8 cellular contexts compared by ENCODE assay signal in genomic region chr1:96966536-96967138, GRCh38.
DNase-seq lines count a peak whose midpoint lies in the region; ATAC-seq and FAIRE-seq lines count a peak whose summit lies in the region.

No MANE protein-coding gene starts in this region.

- ATAC-seq in HG03378 (IDR thresholded peaks at IDR 0.05; ENCODE audit: unreplicated experiment): peak; percentile 95

- no peak overlapping the region for H3K18ac ChIP-seq in mesenchymal stem cell (ENCODE audit: low read depth in 1 of 2, low read length in 2 of 2)

- H2AFZ ChIP-seq in mesenchymal stem cell (ENCODE audit: low read depth, low read length): no peak overlapping the region

- WGBS in mesenchymal stem cell: 65% methylated on average over 14 of the region's 15 CpGs

- no peak overlapping the region for H3K27ac Mint-ChIP-seq in CD4-positive, alpha-beta memory T cell
- H3K27ac Mint-ChIP-seq in activated CD4-positive, alpha-beta memory T cell treated with anti-CD3 and anti-CD28 coated beads for 36 hours: no peak overlapping the region

- no peak overlapping the region for H2BK15ac ChIP-seq in mesenchymal stem cell (ENCODE audit: low read depth, poor library complexity, severe bottlenecking)

- no peak overlapping the region for H4K91ac ChIP-seq in mesenchymal stem cell (ENCODE audit: low read length)

- H3K9me3 Mint-ChIP-seq in CD4-positive, alpha-beta memory T cell: peaks cover 0 to 2% (median 0%) of the 10 kb centered on the region in 8 donors
- H3K9me3 Mint-ChIP-seq in activated CD4-positive, alpha-beta memory T cell treated with anti-CD3 and anti-CD28 coated beads for 36 hours: no peaks in the 10 kb centered on the region

- H3K27ac ChIP-seq in CD4-positive, alpha-beta memory T cell (ENCODE audit: low read depth, low read length): no peak overlapping the region
- H3K27ac ChIP-seq in effector memory CD4-positive, alpha-beta T cell (ENCODE audit: insufficient read depth, low read length, poor library complexity, severe bottlenecking): no peak overlapping the region
- peak overlapping the region; percentile 51 for H3K27ac ChIP-seq in mesenchymal stem cell (ENCODE audit: low read length, poor library complexity, severe bottlenecking)

- no peaks in the 10 kb centered on the region for H3K79me1 ChIP-seq in mesenchymal stem cell (replicated peaks; ENCODE audit: low read length, poor library complexity, severe bottlenecking)

- no peaks in the 10 kb centered on the region for H3K27me3 ChIP-seq in CD4-positive, alpha-beta memory T cell (ENCODE audit: insufficient read depth, low read length)
- no peaks in the 10 kb centered on the region for H3K27me3 ChIP-seq in effector memory CD4-positive, alpha-beta T cell (replicated peaks; ENCODE audit: control insufficient read depth, insufficient read depth, low read length, poor library complexity, severe bottlenecking)
- no peaks in the 10 kb centered on the region for H3K27me3 ChIP-seq in mesenchymal stem cell (ENCODE audit: control insufficient read depth in 1 of 2, insufficient read depth in 1 of 2, low read length in 2 of 2)

- peaks cover 10 to 35% of the 10 kb centered on the region in 2 donors for H3K27me3 Mint-ChIP-seq in CD4-positive, alpha-beta memory T cell
- H3K27me3 Mint-ChIP-seq in activated CD4-positive, alpha-beta memory T cell treated with anti-CD3 and anti-CD28 coated beads for 36 hours: peaks cover 19% of the 10 kb centered on the region

- no peaks in the 10 kb centered on the region for H3K36me3 Mint-ChIP-seq in CD4-positive, alpha-beta memory T cell
- no peaks in the 10 kb centered on the region for H3K36me3 Mint-ChIP-seq in activated CD4-positive, alpha-beta memory T cell treated with anti-CD3 and anti-CD28 coated beads for 36 hours

- H2BK12ac ChIP-seq in mesenchymal stem cell (ENCODE audit: low read length in 2 of 2): no peak overlapping the region

- H2AK5ac ChIP-seq in mesenchymal stem cell (ENCODE audit: low read length, severe bottlenecking): no peak overlapping the region

- no peaks in the 10 kb centered on the region for H3K9me3 ChIP-seq in CD4-positive, alpha-beta memory T cell (ENCODE audit: control insufficient read depth in 1 of 2, low read length in 2 of 2)
- no peaks in the 10 kb centered on the region for H3K9me3 ChIP-seq in effector memory CD4-positive, alpha-beta T cell (ENCODE audit: control insufficient read depth, low read length)
- no peaks in the 10 kb centered on the region for H3K9me3 ChIP-seq in mesenchymal stem cell (ENCODE audit: control insufficient read depth, low read length)

- H3K14ac ChIP-seq in mesenchymal stem cell (ENCODE audit: low read length in 2 of 2): no peak overlapping the region

- FAIRE-seq in GM19239 (lab: Jason Lieb, UNC): peak; percentile 28

- no peak overlapping the region for H3K4ac ChIP-seq in mesenchymal stem cell (ENCODE audit: low read depth in 1 of 2, low read length in 2 of 2)

- no peak overlapping the region for H2BK120ac ChIP-seq in mesenchymal stem cell (ENCODE audit: low read depth, low read length)

- H3K4me1 Mint-ChIP-seq in CD4-positive, alpha-beta memory T cell: no peaks in the 10 kb centered on the region
- H3K4me1 Mint-ChIP-seq in activated CD4-positive, alpha-beta memory T cell treated with anti-CD3 and anti-CD28 coated beads for 36 hours (ENCODE audit: low read depth): no peaks in the 10 kb centered on the region

- intact Hi-C loops in CD4-positive, alpha-beta memory T cell (cut with micrococcal nuclease): loop anchor here (1.0 to 10.0 kb wide), 3 partner anchors 698 to 1085 kb away; no protein-coding TSS in a partner anchor
- intact Hi-C loops in activated CD4-positive, alpha-beta memory T cell treated with anti-CD3 and anti-CD28 coated beads for 36 hours (cut with micrococcal nuclease): loop anchor here (1.0 to 10.0 kb wide), 4 partner anchors 558 to 1501 kb away; no protein-coding TSS in a partner anchor

- H2BK5ac ChIP-seq in mesenchymal stem cell (ENCODE audit: low read depth, low read length, poor library complexity, severe bottlenecking): no peak overlapping the region

- no peak overlapping the region for H3K4me3 ChIP-seq in CD4-positive, alpha-beta memory T cell (ENCODE audit: low read length in 2 of 2)
- H3K4me3 ChIP-seq in effector memory CD4-positive, alpha-beta T cell (ENCODE audit: insufficient read depth, low read depth, low read length, poor library complexity, severe bottlenecking): no peak overlapping the region
- H3K4me3 ChIP-seq in mesenchymal stem cell (ENCODE audit: insufficient read depth in 1 of 2, low read depth in 1 of 2, low read length in 2 of 2): no peak overlapping the region

- no peaks in the 10 kb centered on the region for H3K36me3 ChIP-seq in CD4-positive, alpha-beta memory T cell (ENCODE audit: insufficient read depth, low read length)
- no peaks in the 10 kb centered on the region for H3K36me3 ChIP-seq in effector memory CD4-positive, alpha-beta T cell (ENCODE audit: control insufficient read depth, insufficient read depth, low read length)
- H3K36me3 ChIP-seq in mesenchymal stem cell (ENCODE audit: control insufficient read depth in 1 of 2, insufficient read depth in 2 of 2, low read depth in 1 of 2, low read length in 2 of 2): no peaks in the 10 kb centered on the region

- H4K8ac ChIP-seq in mesenchymal stem cell (ENCODE audit: low read length): no peak overlapping the region

- peak; percentile 57 to 70 (median 64) for DNase-seq in CD4-positive, alpha-beta memory T cell
- DNase-seq in GM19239 (ENCODE audit: insufficient read length, low spot score): peak; percentile 10
- peak; percentile 64 for DNase-seq in NCI-H69 (lab: John Stamatoyannopoulos, UW)
- peak; percentile 79 for DNase-seq in activated CD4-positive, alpha-beta memory T cell treated with anti-CD3 and anti-CD28 coated beads for 36 hours
- peak; percentile 37 to 62 (median 41) for DNase-seq in effector memory CD4-positive, alpha-beta T cell
- DNase-seq in mesenchymal stem cell: peak; percentile 70
- DNase-seq in stimulated activated CD8-positive, alpha-beta memory T cell treated with anti-CD3 and anti-CD28 coated beads, Interleukin-15, amount 100 ng/mL, for 48 hours (ENCODE audit: low read depth in 2 of 2): peak; percentile 30 to 43

- H3K4me1 ChIP-seq in CD4-positive, alpha-beta memory T cell (ENCODE audit: insufficient read depth, low read length): no peaks in the 10 kb centered on the region
- H3K4me1 ChIP-seq in effector memory CD4-positive, alpha-beta T cell (ENCODE audit: control insufficient read depth, insufficient read depth, low read length, poor library complexity, severe bottlenecking): no peaks in the 10 kb centered on the region
- H3K4me1 ChIP-seq in mesenchymal stem cell (ENCODE audit: control insufficient read depth, insufficient read depth, low read depth, low read length): peaks cover 4% of the 10 kb centered on the region

- POLR2A ChIA-PET in CD4-positive, alpha-beta memory T cell (lab: Charles Lee; ENCODE audit: partially characterized antibody): interaction anchor here (0.6 kb wide), 1 partner anchor 1502 kb away, joined by 3 read pairs; no protein-coding TSS in a partner anchor
- POLR2A ChIA-PET in activated CD4-positive, alpha-beta memory T cell treated with anti-CD3 and anti-CD28 coated beads for 36 hours (lab: Charles Lee): no interaction called here

- peak overlapping the region in 1 of 8 donors; percentile 31 for H3K4me3 Mint-ChIP-seq in CD4-positive, alpha-beta memory T cell
- H3K4me3 Mint-ChIP-seq in activated CD4-positive, alpha-beta memory T cell treated with anti-CD3 and anti-CD28 coated beads for 36 hours: no peak overlapping the region

- CTCF ChIA-PET in CD4-positive, alpha-beta memory T cell (lab: Charles Lee; ENCODE audit: partially characterized antibody): interaction anchor here (0.6 to 6.4 kb wide), 6 partner anchors 10 to 1863 kb away, joined by 3 to 74 read pairs (median 6); no protein-coding TSS in a partner anchor
- CTCF ChIA-PET in activated CD4-positive, alpha-beta memory T cell treated with anti-CD3 and anti-CD28 coated beads for 36 hours (lab: Charles Lee): interaction anchor here (0.9 to 1.4 kb wide), 2 partner anchors 16 to 1089 kb away, joined by 3 to 4 read pairs; no protein-coding TSS in a partner anchor

- H3K4me2 ChIP-seq in mesenchymal stem cell (ENCODE audit: low read length, poor library complexity, severe bottlenecking): no peak overlapping the region

- H3K9ac ChIP-seq in mesenchymal stem cell (ENCODE audit: low read length): peak overlapping the region; percentile 39

- no peak overlapping the region for H3K23ac ChIP-seq in mesenchymal stem cell (ENCODE audit: low read length in 2 of 2)

Comparison
In these comparisons a context has a peak if more than half of its experiments do, and no peak if none do; other contexts are left out.
1. DNase-seq: peak in every context shown above with its lines; median percentile 79 in activated CD4-positive, alpha-beta memory T cell treated with anti-CD3 and anti-CD28 coated beads for 36 hours; 70 in mesenchymal stem cell; 64 in CD4-positive, alpha-beta memory T cell; 64 in NCI-H69; 41 in effector memory CD4-positive, alpha-beta T cell; 36 in stimulated activated CD8-positive, alpha-beta memory T cell treated with anti-CD3 and anti-CD28 coated beads, Interleukin-15, amount 100 ng/mL, for 48 hours; 10 in GM19239.